Comparison of ENCODE assay signal across 9 cellular contexts in genomic region chr19:7257148-7258041, GRCh38. TPM values are rescaled to one million over a fixed set of nuclear protein-coding genes. Genes with fewer than 3 reads are reported as not detected.
DNase-seq lines count a peak whose midpoint lies in the region; ATAC-seq and TF ChIP-seq lines count a peak whose summit lies in the region.
"Had no signal": no experiment of that assay in that cellular context is flagged by ENCODE, and none has a peak within 500 bp of the region (broad histone marks: within the 10 kb centered on the region; RNA-seq: fewer than 3 reads in every experiment).

No MANE protein-coding gene starts in this region.

- ATAC-seq in PC-3 (peak; percentile 88), GM18511 (IDR thresholded peaks at IDR 0.05; ENCODE audit: unreplicated experiment) (no peak), GM21360 (IDR thresholded peaks at IDR 0.05; ENCODE audit: unreplicated experiment) (no peak)

- intact Hi-C loops in PC-3 (cut with micrococcal nuclease): no loop called here

- H3K27ac ChIP-seq in PC-3 (ENCODE audit: low read length) (no peak overlapping the region), fibroblast of lung (ENCODE audit: insufficient read depth, low read length) (no peak overlapping the region)

- H3K9ac ChIP-seq in PC-3 (ENCODE audit: low read length): no peak overlapping the region
- H3K9ac ChIP-seq in fibroblast of lung (ENCODE audit: insufficient read depth, low read length): no peak overlapping the region

- H2AFZ ChIP-seq in PC-3 (ENCODE audit: low read length) (no peak overlapping the region), fibroblast of lung (ENCODE audit: low read length) (no peak overlapping the region)

- H3K9me3 ChIP-seq in PC-3 (ENCODE audit: low read length): no peaks in the 10 kb centered on the region
- H3K9me3 ChIP-seq in fibroblast of lung (ENCODE audit: control insufficient read depth, insufficient read depth, low read depth, low read length): no peaks in the 10 kb centered on the region

- TF ChIP-seq CTCF in PC-3 (conservative IDR thresholded peaks at IDR 0.05; ENCODE audit: low read depth, low read length) (no peak), fibroblast of lung (conservative IDR thresholded peaks at IDR 0.05 in 1 of 2, IDR thresholded peaks at IDR 0.05 in 1 of 2; ENCODE audit: low read depth in 1 of 2, low read length in 2 of 2) (no peak)

- H3K79me2 ChIP-seq in PC-3 (ENCODE audit: low read length) (no peaks in the 10 kb centered on the region), fibroblast of lung (ENCODE audit: control insufficient read depth, insufficient read depth, low read length) (no peaks in the 10 kb centered on the region)

- POLR2A ChIA-PET in PC-3 (lab: Charles Lee; ENCODE audit: unreplicated experiment): no interaction called here

- H4K20me1 ChIP-seq in PC-3 (ENCODE audit: low read length): no peaks in the 10 kb centered on the region
- no peaks in the 10 kb centered on the region for H4K20me1 ChIP-seq in fibroblast of lung (ENCODE audit: control insufficient read depth, extremely low read depth, insufficient read depth, low read length)

- H3K9me2 ChIP-seq in PC-3 (replicated peaks; ENCODE audit: low read length): no peaks in the 10 kb centered on the region

- CTCF ChIA-PET in PC-3 (lab: Charles Lee): interaction anchor here (0.6 kb wide), 1 partner anchor 31 kb away, joined by 8 read pairs; no protein-coding TSS in a partner anchor

- peak; percentile 58 for DNase-seq in COLO829 (ENCODE audit: low spot score)
- DNase-seq in PC-3: peak; percentile 65
- DNase-seq in fibroblast of lung (ENCODE audit: low read depth in 2 of 2): peak; percentile 32 to 85
- DNase-seq in mucosa of gallbladder (ENCODE audit: low spot score): peak; percentile 89
- DNase-seq in NCI-H2081 treated with DMSO at 0.1 percent for 48 hours (lab: John Stamatoyannopoulos, UW): no peak
- DNase-seq in NCI-H748 (lab: John Stamatoyannopoulos, UW; ENCODE audit: unreplicated experiment): no peak
- DNase-seq: MV-4-11 had no signal

- H3F3A ChIP-seq in PC-3 (ENCODE audit: low read length, unreplicated experiment): no peaks in the 10 kb centered on the region

- no peaks in the 10 kb centered on the region for H3K27me3 ChIP-seq in PC-3 (ENCODE audit: low read length)
- H3K27me3 ChIP-seq in fibroblast of lung (ENCODE audit: control insufficient read depth, insufficient read depth, low read length): no peaks in the 10 kb centered on the region

- H3K4me3 ChIP-seq in PC-3 (ENCODE audit: low read length) (no peak overlapping the region), fibroblast of lung (replicated peaks in 1 of 4; ENCODE audit: control extremely low read depth in 1 of 4, insufficient read depth in 1 of 4, low read depth in 3 of 4, low read length in 4 of 4) (no peak overlapping the region)

- no TSS peak for BruUV-seq in PC-3 (replicated peaks; lab: Mats Ljungman, UMichigan)

- H3K4me2 ChIP-seq in PC-3 (ENCODE audit: low read length) (no peak overlapping the region), fibroblast of lung (ENCODE audit: extremely low read depth, insufficient read depth, low read length) (no peak overlapping the region)

- H3K4me1 ChIP-seq in PC-3 (ENCODE audit: insufficient read depth, low read length) (peaks cover 7% of the 10 kb centered on the region; the same call in 1 of the 2 replicates), fibroblast of lung (ENCODE audit: control insufficient read depth, extremely low read depth, insufficient read depth, low read length) (no peaks in the 10 kb centered on the region)

- H3K36me3 ChIP-seq in PC-3 (ENCODE audit: low read depth, low read length): no peaks in the 10 kb centered on the region
- no peaks in the 10 kb centered on the region for H3K36me3 ChIP-seq in fibroblast of lung (ENCODE audit: control insufficient read depth, insufficient read depth, low read length)

RNA-seq across cellular contexts. Expression of gene INSR, which starts 36.8 kb away (rescaled TPM):
- total RNA-seq in PC-3 (2014; rRNA removed) (13.7 and 41.5 TPM in 2 replicates), fibroblast of lung (23.9 and 25.4 TPM in 2 replicates), mucosa of gallbladder (90.7 TPM)
- 2.3 and 3.7 TPM in 2 replicates for polyA plus RNA-seq in fibroblast of lung
- 2.4 and 4.6 TPM in 2 replicates for polyA plus RNA-seq in fibroblast of lung (2012)
- 59.5 and 99.1 TPM in 2 replicates for polyA minus RNA-seq in fibroblast of lung (ENCODE audit: low replicate concordance)

Comparison
In these comparisons a context has a peak if more than half of its experiments do, and no peak if none do; other contexts are left out.
1. DNase-seq: peak in COLO829 (single experiment), PC-3 (single experiment), fibroblast of lung (2 of 2) and mucosa of gallbladder (single experiment); none in NCI-H2081 treated with DMSO at 0.1 percent for 48 hours (single experiment) and NCI-H748 (single experiment).